1 cellular context compared by ENCODE assay signal in the genomic region with DNA sequence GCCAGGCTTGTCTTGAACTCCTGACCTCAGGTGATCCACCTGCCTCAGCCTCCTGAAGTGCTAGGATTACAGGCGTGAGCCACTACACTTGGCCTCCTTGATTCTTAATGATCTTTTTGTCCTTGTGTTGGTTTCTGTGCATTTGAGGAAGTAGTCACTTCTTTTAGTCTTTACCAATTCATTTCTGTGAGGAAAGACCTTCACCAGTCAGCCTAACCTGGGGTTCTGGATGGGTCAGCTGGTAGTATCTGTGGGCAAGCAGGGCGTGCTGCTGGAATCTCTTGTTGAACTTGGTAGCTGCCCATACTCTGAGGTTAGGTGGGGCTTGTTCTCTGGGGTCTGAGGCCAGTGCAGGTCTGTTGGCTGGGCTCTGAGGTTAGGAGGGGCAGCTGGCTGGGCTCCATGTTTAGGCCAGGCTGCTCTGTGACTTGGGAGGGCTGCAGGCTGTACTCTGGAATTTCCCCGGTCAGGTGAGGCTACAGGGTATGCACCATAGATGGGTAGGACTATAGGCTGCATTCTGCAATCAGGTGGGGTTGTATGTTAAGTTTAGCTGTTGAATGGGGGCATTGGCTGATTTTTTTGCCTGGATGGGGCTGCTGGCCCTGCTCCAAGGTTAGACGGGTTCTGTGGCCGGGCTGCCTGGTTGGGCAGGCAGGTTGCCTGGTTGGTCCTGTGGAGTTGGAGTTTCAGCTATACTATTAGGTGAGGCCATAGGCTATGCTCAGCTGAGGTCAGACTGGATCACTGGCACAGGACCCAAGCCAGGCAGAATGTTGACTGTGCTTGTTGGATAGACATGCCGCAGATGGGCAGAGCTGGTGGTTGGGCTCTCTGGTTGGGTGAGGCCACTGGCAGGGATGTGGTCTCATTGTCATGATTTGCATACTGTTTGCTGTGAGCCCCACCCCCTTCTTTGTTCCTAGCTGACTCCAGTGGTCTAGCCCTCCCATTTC.
TF ChIP-seq lines count a peak whose summit lies in the region.

No MANE protein-coding gene starts in this region.

TF ChIP-seq in IMR-90, 13 proteins besides CTCF, POLR2A, EP300 and RAD21 (continued from another document):
- TF ChIP-seq, protein P1, sequence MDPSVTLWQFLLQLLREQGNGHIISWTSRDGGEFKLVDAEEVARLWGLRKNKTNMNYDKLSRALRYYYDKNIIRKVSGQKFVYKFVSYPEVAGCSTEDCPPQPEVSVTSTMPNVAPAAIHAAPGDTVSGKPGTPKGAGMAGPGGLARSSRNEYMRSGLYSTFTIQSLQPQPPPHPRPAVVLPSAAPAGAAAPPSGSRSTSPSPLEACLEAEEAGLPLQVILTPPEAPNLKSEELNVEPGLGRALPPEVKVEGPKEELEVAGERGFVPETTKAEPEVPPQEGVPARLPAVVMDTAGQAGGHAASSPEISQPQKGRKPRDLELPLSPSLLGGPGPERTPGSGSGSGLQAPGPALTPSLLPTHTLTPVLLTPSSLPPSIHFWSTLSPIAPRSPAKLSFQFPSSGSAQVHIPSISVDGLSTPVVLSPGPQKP (IDR thresholded peaks at IDR 0.05; ENCODE audit: borderline replicate concordance, low read depth, low read length), result no peak
- TF ChIP-seq CEBPB (IDR thresholded peaks at IDR 0.05; ENCODE audit: low read depth, low read length), result no peak
- no peak for TF ChIP-seq RCOR1 (IDR thresholded peaks at IDR 0.05; ENCODE audit: insufficient replicate concordance, low read length)
- TF ChIP-seq, protein P2, sequence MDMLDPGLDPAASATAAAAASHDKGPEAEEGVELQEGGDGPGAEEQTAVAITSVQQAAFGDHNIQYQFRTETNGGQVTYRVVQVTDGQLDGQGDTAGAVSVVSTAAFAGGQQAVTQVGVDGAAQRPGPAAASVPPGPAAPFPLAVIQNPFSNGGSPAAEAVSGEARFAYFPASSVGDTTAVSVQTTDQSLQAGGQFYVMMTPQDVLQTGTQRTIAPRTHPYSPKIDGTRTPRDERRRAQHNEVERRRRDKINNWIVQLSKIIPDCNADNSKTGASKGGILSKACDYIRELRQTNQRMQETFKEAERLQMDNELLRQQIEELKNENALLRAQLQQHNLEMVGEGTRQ (IDR thresholded peaks at IDR 0.05; ENCODE audit: low read depth, low read length), result no peak
- TF ChIP-seq MAZ (IDR thresholded peaks at IDR 0.05; ENCODE audit: borderline replicate concordance, low read depth, low read length), result no peak
- TF ChIP-seq RFX5 (IDR thresholded peaks at IDR 0.05; ENCODE audit: low read depth, low read length), result no peak
- TF ChIP-seq BHLHE40 (IDR thresholded peaks at IDR 0.05; ENCODE audit: low read depth, low read length), result no peak
- TF ChIP-seq MAFK (IDR thresholded peaks at IDR 0.05; ENCODE audit: low read depth, low read length), result no peak
- no peak for TF ChIP-seq SMC3 (IDR thresholded peaks at IDR 0.05; ENCODE audit: low read depth, low read length)
- TF ChIP-seq FOS (IDR thresholded peaks at IDR 0.05; ENCODE audit: low read depth, low read length), result no peak
- TF ChIP-seq MXI1 (IDR thresholded peaks at IDR 0.05; ENCODE audit: borderline replicate concordance, low read depth, low read length), result no peak
- TF ChIP-seq CHD1 (IDR thresholded peaks at IDR 0.05; ENCODE audit: low read depth, low read length), result no peak
